In the genomic region with DNA sequence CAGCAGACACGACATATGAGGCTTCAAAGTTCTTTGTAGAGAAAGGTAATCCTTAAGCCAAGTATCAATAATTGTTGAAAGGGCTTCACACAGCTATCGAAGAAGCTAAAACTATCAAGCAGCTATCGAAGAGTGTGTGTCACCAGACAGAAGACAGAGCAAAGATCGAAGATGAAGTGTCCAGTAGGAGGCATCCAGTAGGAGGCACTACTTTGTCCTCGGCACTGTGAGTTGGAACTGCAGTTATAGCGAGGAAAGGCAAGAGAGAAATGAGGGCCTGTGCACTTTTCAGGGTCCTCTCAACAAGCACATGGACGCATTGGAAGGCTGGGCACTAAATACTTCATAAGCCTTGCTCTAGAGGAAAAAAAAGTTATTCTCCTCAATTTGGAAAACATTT, we compare ENCODE assay signal across 24 cellular contexts.
"Had no signal": no experiment of that assay in that cellular context is flagged by ENCODE, and none has a peak within 500 bp of the region (broad histone marks: within the 10 kb centered on the region; RNA-seq: fewer than 3 reads in every experiment).

No MANE protein-coding gene starts in this region.

- H3K4me1 ChIP-seq: breast epithelium, left lung had no signal

- H3K27ac ChIP-seq: breast epithelium, hepatocyte, left lung, neural progenitor cell, spleen had no signal

- H3K36me3 Mint-ChIP-seq: activated naive CD8-positive, alpha-beta T cell treated with anti-CD3 and anti-CD28 coated beads for 36 hours; immature natural killer cell; naive thymus-derived CD8-positive, alpha-beta T cell had no signal

- H3K9me3 ChIP-seq: breast epithelium, left lung, spleen had no signal

- ATAC-seq: activated CD4-positive, alpha-beta T cell treated with anti-CD3 and anti-CD28 coated beads for 36 hours; activated T-helper 17 cell treated with anti-CD3 and anti-CD28 coated beads, Interleukin-2, amount 50 U/mL, for 72 hours; left lung; naive thymus-derived CD8-positive, alpha-beta T cell had no signal

- H3K4me1 Mint-ChIP-seq: activated B cell treated with CpG ODN at 0.5 μM for 24 hours; activated CD4-positive, alpha-beta T cell treated with anti-CD3 and anti-CD28 coated beads for 36 hours; activated naive CD8-positive, alpha-beta T cell treated with anti-CD3 and anti-CD28 coated beads for 36 hours; activated T-helper 17 cell treated with anti-CD3 and anti-CD28 coated beads, Interleukin-2, amount 50 U/mL, for 72 hours; immature natural killer cell; naive thymus-derived CD8-positive, alpha-beta T cell had no signal

- H3K9me3 Mint-ChIP-seq: activated B cell treated with CpG ODN at 0.5 μM for 24 hours; activated naive CD8-positive, alpha-beta T cell treated with anti-CD3 and anti-CD28 coated beads for 36 hours; activated T-cell treated with anti-CD3 and anti-CD28 coated beads, Interleukin-2, amount 50 U/mL, for 24 hours; activated T-helper 17 cell treated with anti-CD3 and anti-CD28 coated beads, Interleukin-2, amount 50 U/mL, for 72 hours; immature natural killer cell; mesothelial cell of epicardium; naive thymus-derived CD8-positive, alpha-beta T cell; neural progenitor cell had no signal

- H3K4me3 Mint-ChIP-seq: activated B cell treated with CpG ODN at 0.5 μM for 24 hours; activated CD4-positive, alpha-beta T cell treated with anti-CD3 and anti-CD28 coated beads for 36 hours; activated naive CD8-positive, alpha-beta T cell treated with anti-CD3 and anti-CD28 coated beads for 36 hours; activated T-cell treated with anti-CD3 and anti-CD28 coated beads, Interleukin-2, amount 50 U/mL, for 24 hours; activated T-helper 17 cell treated with anti-CD3 and anti-CD28 coated beads, Interleukin-2, amount 50 U/mL, for 72 hours; immature natural killer cell; mesothelial cell of epicardium; naive thymus-derived CD8-positive, alpha-beta T cell; neural progenitor cell had no signal

- H3K27me3 Mint-ChIP-seq: activated B cell treated with CpG ODN at 0.5 μM for 24 hours; activated CD4-positive, alpha-beta T cell treated with anti-CD3 and anti-CD28 coated beads for 36 hours; activated naive CD8-positive, alpha-beta T cell treated with anti-CD3 and anti-CD28 coated beads for 36 hours; activated T-cell treated with anti-CD3 and anti-CD28 coated beads, Interleukin-2, amount 50 U/mL, for 24 hours; activated T-helper 17 cell treated with anti-CD3 and anti-CD28 coated beads, Interleukin-2, amount 50 U/mL, for 72 hours; naive thymus-derived CD8-positive, alpha-beta T cell; progenitor cell of endocrine pancreas had no signal

- H3K27me3 ChIP-seq: breast epithelium, hepatocyte, left lung, neural progenitor cell, spleen had no signal

- H3K9ac ChIP-seq: neural progenitor cell had no signal

- H3K36me3 ChIP-seq: breast epithelium, neural progenitor cell had no signal

- H3K4me3 ChIP-seq: breast epithelium, hepatocyte, left lung, neural progenitor cell, spleen had no signal

- H2AFZ ChIP-seq: hepatocyte, neural progenitor cell had no signal

- DNase-seq: activated B cell treated with CpG ODN at 0.5 μM for 24 hours; activated CD4-positive, alpha-beta T cell treated with anti-CD3 and anti-CD28 coated beads for 36 hours; activated CD4-positive, alpha-beta T cell treated with anti-CD3 and anti-CD28 coated beads, Interleukin-2, amount 50 U/mL, for 4 hours; activated CD8-positive, alpha-beta memory T cell treated with anti-CD3 and anti-CD28 coated beads for 24 hours; activated CD8-positive, alpha-beta memory T cell treated with anti-CD3 and anti-CD28 coated beads, Interleukin-2, amount 50 U/mL, for 4 hours; activated naive CD4-positive, alpha-beta T cell; activated naive CD8-positive, alpha-beta T cell treated with anti-CD3 and anti-CD28 coated beads for 36 hours; activated T-cell treated with anti-CD3 and anti-CD28 coated beads, Interleukin-2, amount 50 U/mL, for 24 hours; effector CD4-positive, alpha-beta T cell; foreskin melanocyte; glutamatergic neuron; immature natural killer cell; naive thymus-derived CD8-positive, alpha-beta T cell; stimulated activated CD4-positive, alpha-beta T cell treated with anti-CD3 and anti-CD28 coated beads, Interleukin-4, amount 100 ng/mL, for 1 hour; stimulated activated naive CD4-positive, alpha-beta T cell treated with Interleukin-2 at 50 U/mL for 16 hours; T-helper 9 cell had no signal

- H3K79me2 ChIP-seq: hepatocyte had no signal

- H3K4me2 ChIP-seq: hepatocyte, neural progenitor cell had no signal

- H3K27ac Mint-ChIP-seq: activated B cell treated with CpG ODN at 0.5 μM for 24 hours; activated CD4-positive, alpha-beta T cell treated with anti-CD3 and anti-CD28 coated beads for 36 hours; activated naive CD8-positive, alpha-beta T cell treated with anti-CD3 and anti-CD28 coated beads for 36 hours; activated T-cell treated with anti-CD3 and anti-CD28 coated beads, Interleukin-2, amount 50 U/mL, for 24 hours; activated T-helper 17 cell treated with anti-CD3 and anti-CD28 coated beads, Interleukin-2, amount 50 U/mL, for 72 hours; immature natural killer cell; mesothelial cell of epicardium; naive thymus-derived CD8-positive, alpha-beta T cell; neural progenitor cell; progenitor cell of endocrine pancreas had no signal
